Comparison of ENCODE assay signal across 11 cellular contexts in genomic region chr6:150928882-150929281, GRCh38.
DNase-seq lines count a peak whose midpoint lies in the region; TF ChIP-seq lines count a peak whose summit lies in the region.
"Had no signal": no experiment of that assay in that cellular context is flagged by ENCODE, and none has a peak within 500 bp of the region (broad histone marks: within the 10 kb centered on the region; RNA-seq: fewer than 3 reads in every experiment).

No MANE protein-coding gene starts in this region.

- TF ChIP-seq CTCF in GM12864 (IDR thresholded peaks at IDR 0.05; ENCODE audit: low read depth, low read length, missing control alignments) (peak; percentile 54), LNCaP clone FGC (IDR thresholded peaks at IDR 0.05; ENCODE audit: control insufficient read depth, extremely low read depth, insufficient read depth) (peak; percentile 16; the same call in 1 of the 2 replicates), choroid plexus epithelial cell (conservative IDR thresholded peaks at IDR 0.05; ENCODE audit: low read depth, low read length) (peak; percentile 57), osteocyte (IDR thresholded peaks at IDR 0.05) (peak; percentile 25), CD14-positive monocyte (IDR thresholded peaks at IDR 0.05) (no peak)

- no peaks in the 10 kb centered on the region for H3K27me3 Mint-ChIP-seq in osteocyte (ENCODE audit: unreplicated experiment)
- peaks cover 0 to 3% (median 2%) of the 10 kb centered on the region in 3 donors for H3K27me3 Mint-ChIP-seq in CD14-positive monocyte (ENCODE audit: low read depth in 3 of 3)

- H3K36me3 Mint-ChIP-seq in osteocyte (ENCODE audit: unreplicated experiment) (peaks cover 24% of the 10 kb centered on the region), CD14-positive monocyte (peaks cover 4 to 6% of the 10 kb centered on the region in 2 donors)

- H3K27ac Mint-ChIP-seq in osteocyte (ENCODE audit: unreplicated experiment): peak overlapping the region; percentile 96
- H3K27ac Mint-ChIP-seq in CD14-positive monocyte: no peak overlapping the region
- H3K27ac Mint-ChIP-seq: T-helper 2 cell treated with Interferon-gamma antibody and Interleukin-4, amounts not matched to agents 5 μg/mL and 100 μg/mL, for 36 hours had no signal

- H3K4me1 Mint-ChIP-seq in osteocyte (ENCODE audit: unreplicated experiment) (peaks cover 83% of the 10 kb centered on the region), CD14-positive monocyte (peaks cover 23% of the 10 kb centered on the region)

- H3K4me3 ChIP-seq in GM12864 (ENCODE audit: low read depth, low read length) (no peak overlapping the region), LNCaP clone FGC (ENCODE audit: low read depth, low read length) (no peak overlapping the region), choroid plexus epithelial cell (ENCODE audit: low read depth, low read length) (no peak overlapping the region)

- intact Hi-C loops in CD14-positive monocyte (cut with micrococcal nuclease): no loop called here

- no peak overlapping the region for H3K4me3 Mint-ChIP-seq in osteocyte (ENCODE audit: unreplicated experiment)
- H3K4me3 Mint-ChIP-seq in CD14-positive monocyte: no peak overlapping the region
- H3K4me3 Mint-ChIP-seq: T-helper 2 cell treated with Interferon-gamma antibody and Interleukin-4, amounts not matched to agents 5 μg/mL and 100 μg/mL, for 36 hours had no signal

- H3K9me3 Mint-ChIP-seq in osteocyte (ENCODE audit: unreplicated experiment): no peaks in the 10 kb centered on the region
- H3K9me3 Mint-ChIP-seq in CD14-positive monocyte: no peaks in the 10 kb centered on the region
- H3K9me3 Mint-ChIP-seq: T-helper 2 cell treated with Interferon-gamma antibody and Interleukin-4, amounts not matched to agents 5 μg/mL and 100 μg/mL, for 36 hours had no signal

- DNase-seq in GM12864 (ENCODE audit: low read depth): no peak
- no peak for DNase-seq in LNCaP clone FGC (ENCODE audit: low read depth)
- DNase-seq in choroid plexus epithelial cell (ENCODE audit: low read depth): peak; percentile 16
- DNase-seq in osteocyte (ENCODE audit: extremely low spot score, unreplicated experiment): peak; percentile 54
- DNase-seq in T-helper 1 cell: no peak
- no peak for DNase-seq in CD14-positive monocyte (ENCODE audit: low spot score)
- no peak for DNase-seq in ecto neural progenitor cell (ENCODE audit: low spot score)
- DNase-seq: HCEC 1CT; NCI-H69; stimulated activated CD4-positive, alpha-beta T cell treated with anti-CD3 and anti-CD28 coated beads, Interleukin-4, amount 100 ng/mL, for 4 hours had no signal

Comparison
In these comparisons a context has a peak if more than half of its experiments do, and no peak if none do; other contexts are left out.
1. DNase-seq: peak in choroid plexus epithelial cell (single experiment) and osteocyte (single experiment); none in GM12864 (single experiment), LNCaP clone FGC (single experiment), T-helper 1 cell (0 of 5), CD14-positive monocyte (single experiment) and ecto neural progenitor cell (single experiment).